ENCODE assay signal across 1 cellular context in genomic region chr13:113159701-113160100, GRCh38.
TF ChIP-seq lines count a peak whose summit lies in the region.

No MANE protein-coding gene starts in this region.

TF ChIP-seq in HepG2, 621 proteins besides CTCF, POLR2A, EP300 and RAD21:
- TF ChIP-seq, protein P1, sequence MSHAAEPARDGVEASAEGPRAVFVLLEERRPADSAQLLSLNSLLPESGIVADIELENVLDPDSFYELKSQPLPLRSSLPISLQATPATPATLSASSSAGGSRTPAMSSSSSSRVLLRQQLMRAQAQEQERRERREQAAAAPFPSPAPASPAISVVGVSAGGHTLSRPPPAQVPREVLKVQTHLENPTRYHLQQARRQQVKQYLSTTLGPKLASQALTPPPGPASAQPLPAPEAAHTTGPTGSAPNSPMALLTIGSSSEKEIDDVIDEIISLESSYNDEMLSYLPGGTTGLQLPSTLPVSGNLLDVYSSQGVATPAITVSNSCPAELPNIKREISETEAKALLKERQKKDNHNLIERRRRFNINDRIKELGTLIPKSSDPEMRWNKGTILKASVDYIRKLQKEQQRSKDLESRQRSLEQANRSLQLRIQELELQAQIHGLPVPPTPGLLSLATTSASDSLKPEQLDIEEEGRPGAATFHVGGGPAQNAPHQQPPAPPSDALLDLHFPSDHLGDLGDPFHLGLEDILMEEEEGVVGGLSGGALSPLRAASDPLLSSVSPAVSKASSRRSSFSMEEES (CRISPR knock-in tag; IDR thresholded peaks at IDR 0.05): no peak
- no peak for TF ChIP-seq CERS6 (CRISPR knock-in tag; IDR thresholded peaks at IDR 0.05)
- no peak for TF ChIP-seq ZSCAN12 (CRISPR knock-in tag; IDR thresholded peaks at IDR 0.05)
- TF ChIP-seq MEF2D (CRISPR knock-in tag; IDR thresholded peaks at IDR 0.05): no peak
- no peak for TF ChIP-seq TOE1 (CRISPR knock-in tag; IDR thresholded peaks at IDR 0.05)
- peak; percentile 64; the same call in 1 of the 2 replicates for TF ChIP-seq ZNF687 (CRISPR knock-in tag; IDR thresholded peaks at IDR 0.05)
- no peak for TF ChIP-seq HIVEP1 (CRISPR knock-in tag; IDR thresholded peaks at IDR 0.05)
- peak; percentile 72 for TF ChIP-seq ZNF263 (CRISPR knock-in tag; IDR thresholded peaks at IDR 0.05)
- TF ChIP-seq ONECUT2 (CRISPR knock-in tag; IDR thresholded peaks at IDR 0.05): no peak
- TF ChIP-seq ZBTB38 (CRISPR knock-in tag; IDR thresholded peaks at IDR 0.05): peak; percentile 98
- TF ChIP-seq, protein P2, sequence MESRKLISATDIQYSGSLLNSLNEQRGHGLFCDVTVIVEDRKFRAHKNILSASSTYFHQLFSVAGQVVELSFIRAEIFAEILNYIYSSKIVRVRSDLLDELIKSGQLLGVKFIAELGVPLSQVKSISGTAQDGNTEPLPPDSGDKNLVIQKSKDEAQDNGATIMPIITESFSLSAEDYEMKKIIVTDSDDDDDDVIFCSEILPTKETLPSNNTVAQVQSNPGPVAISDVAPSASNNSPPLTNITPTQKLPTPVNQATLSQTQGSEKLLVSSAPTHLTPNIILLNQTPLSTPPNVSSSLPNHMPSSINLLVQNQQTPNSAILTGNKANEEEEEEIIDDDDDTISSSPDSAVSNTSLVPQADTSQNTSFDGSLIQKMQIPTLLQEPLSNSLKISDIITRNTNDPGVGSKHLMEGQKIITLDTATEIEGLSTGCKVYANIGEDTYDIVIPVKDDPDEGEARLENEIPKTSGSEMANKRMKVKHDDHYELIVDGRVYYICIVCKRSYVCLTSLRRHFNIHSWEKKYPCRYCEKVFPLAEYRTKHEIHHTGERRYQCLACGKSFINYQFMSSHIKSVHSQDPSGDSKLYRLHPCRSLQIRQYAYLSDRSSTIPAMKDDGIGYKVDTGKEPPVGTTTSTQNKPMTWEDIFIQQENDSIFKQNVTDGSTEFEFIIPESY (CRISPR knock-in tag; IDR thresholded peaks at IDR 0.05): peak; percentile 94
- TF ChIP-seq FOXC1 (CRISPR knock-in tag; IDR thresholded peaks at IDR 0.05; ENCODE audit: borderline replicate concordance): no peak
- TF ChIP-seq SALL1 (CRISPR knock-in tag; IDR thresholded peaks at IDR 0.05): no peak
- TF ChIP-seq, protein P3, sequence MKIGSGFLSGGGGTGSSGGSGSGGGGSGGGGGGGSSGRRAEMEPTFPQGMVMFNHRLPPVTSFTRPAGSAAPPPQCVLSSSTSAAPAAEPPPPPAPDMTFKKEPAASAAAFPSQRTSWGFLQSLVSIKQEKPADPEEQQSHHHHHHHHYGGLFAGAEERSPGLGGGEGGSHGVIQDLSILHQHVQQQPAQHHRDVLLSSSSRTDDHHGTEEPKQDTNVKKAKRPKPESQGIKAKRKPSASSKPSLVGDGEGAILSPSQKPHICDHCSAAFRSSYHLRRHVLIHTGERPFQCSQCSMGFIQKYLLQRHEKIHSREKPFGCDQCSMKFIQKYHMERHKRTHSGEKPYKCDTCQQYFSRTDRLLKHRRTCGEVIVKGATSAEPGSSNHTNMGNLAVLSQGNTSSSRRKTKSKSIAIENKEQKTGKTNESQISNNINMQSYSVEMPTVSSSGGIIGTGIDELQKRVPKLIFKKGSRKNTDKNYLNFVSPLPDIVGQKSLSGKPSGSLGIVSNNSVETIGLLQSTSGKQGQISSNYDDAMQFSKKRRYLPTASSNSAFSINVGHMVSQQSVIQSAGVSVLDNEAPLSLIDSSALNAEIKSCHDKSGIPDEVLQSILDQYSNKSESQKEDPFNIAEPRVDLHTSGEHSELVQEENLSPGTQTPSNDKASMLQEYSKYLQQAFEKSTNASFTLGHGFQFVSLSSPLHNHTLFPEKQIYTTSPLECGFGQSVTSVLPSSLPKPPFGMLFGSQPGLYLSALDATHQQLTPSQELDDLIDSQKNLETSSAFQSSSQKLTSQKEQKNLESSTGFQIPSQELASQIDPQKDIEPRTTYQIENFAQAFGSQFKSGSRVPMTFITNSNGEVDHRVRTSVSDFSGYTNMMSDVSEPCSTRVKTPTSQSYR (CRISPR knock-in tag; IDR thresholded peaks at IDR 0.05; ENCODE audit: borderline replicate concordance): no peak
